In the genomic region with DNA sequence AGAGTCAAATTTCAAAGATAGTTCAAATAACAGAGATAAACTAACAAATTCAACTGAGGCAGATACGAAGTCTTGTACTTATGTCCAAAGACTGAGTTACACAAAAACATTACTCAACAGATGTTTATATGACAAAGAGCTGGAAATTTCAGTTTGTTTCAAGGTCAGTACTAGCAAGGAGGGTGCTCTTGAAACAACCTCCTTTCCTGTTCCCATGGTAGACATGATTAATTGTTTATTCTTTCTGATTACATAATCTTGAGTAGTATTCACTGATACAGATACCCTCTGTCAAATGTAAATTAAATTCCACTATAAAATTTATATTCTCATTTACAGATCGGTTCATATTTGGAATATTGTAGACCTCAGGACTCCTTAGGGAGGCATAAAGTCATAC, we compare ENCODE assay signal across 24 cellular contexts. TPM values are rescaled to one million over a fixed set of nuclear protein-coding genes. Genes with fewer than 3 reads are reported as not detected.
A peak's percentile ranks its signal among the peaks of the same experiment; 100 is the strongest.
DNase-seq lines count a peak whose midpoint lies in the region; ATAC-seq, FAIRE-seq and TF ChIP-seq lines count a peak whose summit lies in the region.
"Had no signal": no experiment of that assay in that cellular context is flagged by ENCODE, and none has a peak within 500 bp of the region (broad histone marks: within the 10 kb centered on the region; RNA-seq: fewer than 3 reads in every experiment).

No MANE protein-coding gene starts in this region.

- H3K27me3 Mint-ChIP-seq in GM23338 (ENCODE audit: insufficient read depth, low read depth, poor library complexity): no peaks in the 10 kb centered on the region
- H3K27me3 Mint-ChIP-seq: CD4-positive, alpha-beta memory T cell had no signal

- no peaks in the 10 kb centered on the region for H3K36me3 Mint-ChIP-seq in GM23338 (ENCODE audit: low read depth)
- H3K36me3 Mint-ChIP-seq: CD4-positive, alpha-beta memory T cell had no signal

- H3K4me3 ChIP-seq in fibroblast of pulmonary artery (replicated peaks; ENCODE audit: low read depth, low read length): no peak overlapping the region
- H3K4me3 ChIP-seq in pancreas: no peak overlapping the region
- no peak overlapping the region for H3K4me3 ChIP-seq in GM23338
- H3K4me3 ChIP-seq: BLaER1, K562 had no signal

- no peaks in the 10 kb centered on the region for H3K9me2 ChIP-seq in GM23338 (ENCODE audit: insufficient read depth)

- H3K27me3 ChIP-seq in pancreas (no peaks in the 10 kb centered on the region), GM23338 (ENCODE audit: insufficient read depth) (no peaks in the 10 kb centered on the region)
- H3K27me3 ChIP-seq: BLaER1 had no signal

- H3K27ac ChIP-seq in pancreas (no peak overlapping the region), GM23338 (ENCODE audit: low read depth) (no peak overlapping the region)
- H3K27ac ChIP-seq: BLaER1 had no signal

- no peaks in the 10 kb centered on the region for H4K20me1 ChIP-seq in GM23338 (replicated peaks; ENCODE audit: insufficient read depth)
- H4K20me1 ChIP-seq: BLaER1 had no signal

- no peaks in the 10 kb centered on the region for H3K79me2 ChIP-seq in GM23338 (replicated peaks; ENCODE audit: insufficient read depth)

- H3K9me3 Mint-ChIP-seq in GM23338: no peaks in the 10 kb centered on the region

- peaks cover 0 to 7% (median 0%) of the 10 kb centered on the region in 3 donors for H3K36me3 ChIP-seq in pancreas
- H3K36me3 ChIP-seq in GM23338 (ENCODE audit: insufficient read depth): no peaks in the 10 kb centered on the region
- H3K36me3 ChIP-seq: BLaER1 had no signal

- ATAC-seq in pancreas: peak in 3 of 4 donors; percentile 37 to 77 (median 38)
- no peak for ATAC-seq in GM23338
- ATAC-seq: K562 had no signal

- H3K4me1 Mint-ChIP-seq in GM23338: peaks cover 18% of the 10 kb centered on the region; the same call in 2 of the 3 replicates
- H3K4me1 Mint-ChIP-seq: CD4-positive, alpha-beta memory T cell had no signal

- peaks cover 0 to 12% (median 7%) of the 10 kb centered on the region in 3 donors for H3K4me1 ChIP-seq in pancreas
- peaks cover 5% of the 10 kb centered on the region for H3K4me1 ChIP-seq in GM23338 (ENCODE audit: insufficient read depth)
- H3K4me1 ChIP-seq: BLaER1 had no signal

- H3K4me2 ChIP-seq in GM23338: no peak overlapping the region
- H3K4me2 ChIP-seq: BLaER1 had no signal

- H3K27ac Mint-ChIP-seq in GM23338: no peak overlapping the region; the same call in 1 of the 2 replicates
- H3K27ac Mint-ChIP-seq: CD4-positive, alpha-beta memory T cell had no signal

- peak; percentile 7 for DNase-seq in DMS 273 (lab: John Stamatoyannopoulos, UW; ENCODE audit: unreplicated experiment)
- no peak for DNase-seq in DMS 273 treated with DMSO at 0.1 percent for 48 hours (lab: John Stamatoyannopoulos, UW)
- peak; percentile 28 for DNase-seq in amniotic epithelial cell (ENCODE audit: low read depth)
- DNase-seq in fibroblast of pulmonary artery (ENCODE audit: low read depth): peak; percentile 75
- no peak for DNase-seq in pancreas
- DNase-seq in activated CD4-positive, CD25-positive, alpha-beta regulatory T cell (lab: John Stamatoyannopoulos, UW): no peak
- no peak for DNase-seq in GM23338 (ENCODE audit: low spot score)
- no peak for DNase-seq in putamen (ENCODE audit: low spot score)
- DNase-seq: 8988T; CD4-positive, alpha-beta memory T cell; DMS79; GOT3; NCI-H1105 treated with DMSO at 0.1 percent for 48 hours; NCI-H1694; NCI-H2081 treated with DMSO at 0.1 percent for 48 hours; NCI-H510A; NCI-H748 treated with DMSO at 0.1 percent for 48 hours; SHP77 had no signal

- WGBS in pancreas, 2 donors: 9 to 20% methylated on average over 2 of the region's 2 CpGs

- H3K9me3 ChIP-seq in pancreas: no peaks in the 10 kb centered on the region
- H3K9me3 ChIP-seq: BLaER1 had no signal

- TF ChIP-seq CTCF in fibroblast of pulmonary artery (IDR thresholded peaks at IDR 0.05; ENCODE audit: low read length, missing control alignments) (no peak), pancreas (IDR thresholded peaks at IDR 0.05) (no peak), GM23338 (conservative IDR thresholded peaks at IDR 0.05; ENCODE audit: low read depth in 2 of 2) (no peak)

- no peaks in the 10 kb centered on the region for H3F3A ChIP-seq in GM23338 (replicated peaks; ENCODE audit: low read depth)

- intact Hi-C loops in pancreas (cut with DNase I): no loop called here

- no peak overlapping the region for H3K4me3 Mint-ChIP-seq in GM23338
- H3K4me3 Mint-ChIP-seq: CD4-positive, alpha-beta memory T cell had no signal

- no peak for FAIRE-seq in pancreas (lab: Jason Lieb, UNC)
- FAIRE-seq: GM12892, GM18507, K562 had no signal

- no peak overlapping the region for H2AFZ ChIP-seq in GM23338

TF ChIP-seq in GM23338, 12 proteins besides CTCF, POLR2A, EP300 and RAD21 (continues in another document):
- TF ChIP-seq ETS1 (IDR thresholded peaks at IDR 0.05): no peak
- TF ChIP-seq NANOG (IDR thresholded peaks at IDR 0.05; ENCODE audit: borderline replicate concordance): no peak
- TF ChIP-seq REST (IDR thresholded peaks at IDR 0.05; ENCODE audit: unreplicated experiment): no peak
- no peak for TF ChIP-seq EZH2 (IDR thresholded peaks at IDR 0.05; ENCODE audit: low read depth, unreplicated experiment)
- TF ChIP-seq CREB1 (CRISPR knock-in tag; IDR thresholded peaks at IDR 0.05; ENCODE audit: low read depth): no peak
- TF ChIP-seq STAT1 (IDR thresholded peaks at IDR 0.05; ENCODE audit: unreplicated experiment): no peak
- TF ChIP-seq EZH2phosphoT487 (IDR thresholded peaks at IDR 0.05; ENCODE audit: unreplicated experiment): no peak

RNA-seq across cellular contexts. Expression of gene TSPAN8, which starts 23.4 kb away (rescaled TPM):
- total RNA-seq in pancreas: 10 to 100 TPM; 21.8 to 90.3 (median 25.8) TPM
- polyA plus RNA-seq in pancreas: 10 to 100 TPM; 38.2 to 95.9 TPM
- not detected in 2 replicates for total RNA-seq in GM23338 (2014; rRNA removed; shearing (Covaris generic))
- polyA plus RNA-seq in GM23338 (2016; fragmentation: Nextera tagmentation; extraction: Ambion mirVana): not detected in 2 replicates
- total RNA-seq: CD4-positive, alpha-beta memory T cell; OCI-LY7; RPMI7951 had no signal
- polyA plus RNA-seq: CD4-positive, alpha-beta memory T cell had no signal

Comparison
In these comparisons a context has a peak if more than half of its experiments do, and no peak if none do; other contexts are left out.
1. DNase-seq: peak in DMS 273 (single experiment), amniotic epithelial cell (single experiment) and fibroblast of pulmonary artery (single experiment); none in DMS 273 treated with DMSO at 0.1 percent for 48 hours (single experiment), pancreas (0 of 6), activated CD4-positive, CD25-positive, alpha-beta regulatory T cell (0 of 4), GM23338 (single experiment) and putamen (single experiment).
2. RNA of gene TSPAN8, which starts 23.4 kb away (total RNA-seq): 21.8 to 90.3 TPM in pancreas; not detected in GM23338; every median in the first group is over 10 times any median in the second.